Comparison of ENCODE assay signal across 12 cellular contexts in the genomic region with DNA sequence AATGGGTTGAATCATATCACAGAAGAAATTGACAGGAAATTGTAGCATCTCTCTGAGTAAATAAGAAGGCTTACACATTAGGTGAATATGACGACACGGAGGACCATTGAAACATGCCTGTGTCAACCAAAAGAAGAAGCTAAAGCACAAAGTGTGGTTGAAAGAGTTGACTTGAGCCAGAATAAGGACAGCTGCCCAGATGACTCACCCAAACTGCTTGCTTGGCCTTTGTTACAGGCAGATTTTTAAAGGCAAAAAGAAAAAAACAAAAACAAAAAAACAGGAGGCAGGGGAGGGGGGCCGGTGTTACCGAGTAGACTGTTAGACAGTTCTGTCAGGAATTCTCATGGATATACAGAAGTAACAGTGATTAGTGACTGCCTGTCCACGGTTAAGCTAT.
DNase-seq lines count a peak whose midpoint lies in the region; ATAC-seq and TF ChIP-seq lines count a peak whose summit lies in the region.
"Had no signal": no experiment of that assay in that cellular context is flagged by ENCODE, and none has a peak within 500 bp of the region (broad histone marks: within the 10 kb centered on the region; RNA-seq: fewer than 3 reads in every experiment).

No MANE protein-coding gene starts in this region.

- WGBS in aorta, 2 donors = 65 to 66% methylated on average over 5 of the region's 5 CpGs

- TF ChIP-seq CTCF in dorsolateral prefrontal cortex (IDR thresholded peaks at IDR 0.05 in 54 of 56, conservative IDR thresholded peaks at IDR 0.05 in 2 of 56; ENCODE audit: low read depth in 1 of 56, partially characterized antibody in 56 of 56) (no peak), neutrophil (IDR thresholded peaks at IDR 0.05) (no peak), omental fat pad (IDR thresholded peaks at IDR 0.05) (no peak)

- peak overlapping the region in 55 of 59 donors; percentile 4 to 84 (median 58) for H3K27ac ChIP-seq in dorsolateral prefrontal cortex
- peak overlapping the region; percentile 35 for H3K27ac ChIP-seq in neutrophil
- H3K27ac ChIP-seq in aorta (ENCODE audit: low read depth in 1 of 2, low read length in 2 of 2) = no peak overlapping the region

- peaks cover 0 to 4% of the 10 kb centered on the region in 2 experiments for H3K4me1 ChIP-seq in neutrophil (ENCODE audit: control insufficient read depth in 1 of 2, insufficient read depth in 1 of 2, low read depth in 1 of 2, low read length in 1 of 2)
- peaks cover 0 to 3% of the 10 kb centered on the region in 2 donors for H3K4me1 ChIP-seq in aorta (ENCODE audit: control insufficient read depth in 1 of 2, insufficient read depth in 2 of 2, low read length in 2 of 2)

- ATAC-seq in HG03280 (IDR thresholded peaks at IDR 0.05; ENCODE audit: unreplicated experiment) (no peak), omental fat pad (ENCODE audit: low FRiP score) (no peak), aorta (ENCODE audit: low FRiP score) (no peak)

- H3K36me3 ChIP-seq in neutrophil (peaks cover 25% of the 10 kb centered on the region), aorta (ENCODE audit: control insufficient read depth in 1 of 2, insufficient read depth in 2 of 2, low read length in 1 of 2) (peaks cover 1 to 4% of the 10 kb centered on the region in 2 donors)

- DNase-seq in EH (ENCODE audit: low read depth) (peak; percentile 73), NOMO-1 (lab: John Stamatoyannopoulos, UW; ENCODE audit: unreplicated experiment in 2 of 2) (peak; percentile 29 to 54), dorsolateral prefrontal cortex (no peak), omental fat pad (ENCODE audit: low spot score) (no peak), aorta (no peak)
- DNase-seq in stimulated activated CD4-positive, alpha-beta T cell treated with anti-CD3 and anti-CD28 coated beads, Interleukin-2, amount 100 ng/mL, for 24 hours = no peak
- DNase-seq: activated naive CD4-positive, alpha-beta T cell treated with anti-CD3 and anti-CD28 coated beads for 36 hours; islet precursor cell; NCI-H1417 treated with DMSO at 0.1 percent for 48 hours; OCI-M1 had no signal

- peak overlapping the region in 1 of 59 donors; percentile 9 for H3K4me3 ChIP-seq in dorsolateral prefrontal cortex
- H3K4me3 ChIP-seq in neutrophil (ENCODE audit: low read depth in 1 of 2, low read length in 1 of 2) = no peak overlapping the region
- no peak overlapping the region for H3K4me3 ChIP-seq in aorta (ENCODE audit: low read length in 2 of 2)

- intact Hi-C loops in dorsolateral prefrontal cortex (cut with DNase I) = no loop called here
- intact Hi-C loops in aorta (cut with DNase I) = no loop called here

- H3K9me3 ChIP-seq in neutrophil (no peaks in the 10 kb centered on the region), aorta (ENCODE audit: control insufficient read depth, low read length) (no peaks in the 10 kb centered on the region)

- no peaks in the 10 kb centered on the region for H3K27me3 ChIP-seq in dorsolateral prefrontal cortex
- H3K27me3 ChIP-seq in neutrophil = no peaks in the 10 kb centered on the region
- H3K27me3 ChIP-seq in aorta (ENCODE audit: control insufficient read depth in 1 of 2, insufficient read depth in 2 of 2, low read length in 1 of 2) = no peaks in the 10 kb centered on the region

Comparison
In these comparisons a context has a peak if more than half of its experiments do, and no peak if none do; other contexts are left out.
1. DNase-seq: peak in EH (single experiment) and NOMO-1 (2 of 2); none in dorsolateral prefrontal cortex (0 of 10), stimulated activated CD4-positive, alpha-beta T cell treated with anti-CD3 and anti-CD28 coated beads, Interleukin-2, amount 100 ng/mL, for 24 hours (0 of 2), omental fat pad (single experiment) and aorta (0 of 2).
2. H3K27ac ChIP-seq: peak in dorsolateral prefrontal cortex (55 of 59) and neutrophil (single experiment); none in aorta (0 of 2).